8 cellular contexts compared by ENCODE assay signal in the genomic region with DNA sequence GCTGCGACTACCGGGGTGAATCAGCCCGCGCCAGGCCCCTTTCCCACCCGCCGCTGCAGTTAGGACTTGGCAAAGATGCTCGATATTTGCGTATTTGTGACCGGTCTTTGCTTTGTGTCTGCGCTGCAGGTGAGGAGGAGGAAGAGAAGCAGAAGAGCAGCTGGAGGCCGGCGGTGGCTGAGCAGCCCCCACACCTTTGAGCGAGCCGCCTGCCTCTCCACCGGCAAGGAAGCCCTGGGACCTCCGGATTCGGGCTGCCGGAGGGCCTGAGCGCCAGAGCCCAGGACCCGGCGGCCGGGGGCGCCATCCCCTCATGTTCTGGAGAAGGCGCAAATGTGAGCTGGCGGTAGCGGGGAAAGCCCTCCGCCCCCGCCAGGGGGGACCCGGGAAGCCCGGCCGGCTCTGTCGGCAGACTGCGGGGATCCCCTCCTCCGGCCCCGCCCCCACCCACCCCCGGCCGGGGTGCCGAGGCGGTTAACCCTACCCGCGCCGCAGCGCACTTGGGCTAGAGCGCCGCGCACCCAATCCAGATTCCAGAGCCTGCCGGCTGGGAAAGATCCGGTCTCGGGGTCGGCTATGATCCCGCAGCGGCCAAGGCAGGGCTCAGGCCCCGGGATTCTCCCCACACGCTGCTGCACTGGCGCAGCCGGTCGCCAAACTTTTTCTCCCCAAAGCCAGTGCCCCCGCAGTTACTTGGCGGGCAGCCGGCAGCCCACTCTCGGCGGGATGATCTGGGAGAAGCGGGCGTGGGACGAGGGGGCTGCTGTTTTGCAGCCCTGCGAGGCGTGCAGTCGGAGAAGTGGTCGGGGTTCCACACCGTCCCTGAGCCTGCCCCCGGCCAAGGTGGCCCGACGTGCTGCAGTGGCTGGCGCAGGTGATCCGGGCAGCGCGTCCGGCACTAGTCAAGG. TPM values are rescaled to one million over a fixed set of nuclear protein-coding genes. Genes with fewer than 3 reads are reported as not detected.
DNase-seq lines count a peak whose midpoint lies in the region; ATAC-seq and TF ChIP-seq lines count a peak whose summit lies in the region.

No MANE protein-coding gene starts in this region.

- DNase-seq in NCI-H2227 (lab: John Stamatoyannopoulos, UW; ENCODE audit: unreplicated experiment) = peak; percentile 0
- DNase-seq in NCI-H2227 treated with DMSO at 0.1 percent for 48 hours (lab: John Stamatoyannopoulos, UW) = no peak
- peak; percentile 60 for DNase-seq in SK-N-SH
- peak; percentile 6 to 80 (median 62) for DNase-seq in head of caudate nucleus
- DNase-seq in posterior cingulate gyrus = peak; percentile 37 to 92 (median 62)
- DNase-seq in natural killer cell treated with Interleukin-12 subunit alpha and Interleukin-12 subunit beta and Interleukin-15 and Interleukin-18, amount 100 ng/mL, for 72 hours (ENCODE audit: low spot score) = no peak
- DNase-seq in GF-D8 (lab: John Stamatoyannopoulos, UW) = no peak

- POLR2A ChIA-PET in SK-N-SH (lab: Yijun Ruan, JAX) = no interaction called here

- no peaks in the 10 kb centered on the region for H3K9me3 Mint-ChIP-seq in natural killer cell treated with Interleukin-12 subunit alpha and Interleukin-12 subunit beta and Interleukin-15 and Interleukin-18, amount 100 ng/mL, for 72 hours

- TF ChIP-seq EP300 in SK-N-SH (IDR thresholded peaks at IDR 0.05; ENCODE audit: borderline replicate concordance in 1 of 2, low read depth in 1 of 2, low read length in 1 of 2) = no peak

- H3K36me3 ChIP-seq in SK-N-SH (replicated peaks in 1 of 2; ENCODE audit: control insufficient read depth in 1 of 2, insufficient read depth in 2 of 2, low read length in 1 of 2) = no peaks in the 10 kb centered on the region

- H3K27me3 ChIP-seq in SK-N-SH (ENCODE audit: insufficient read depth) = peaks cover 44% of the 10 kb centered on the region

- no peaks in the 10 kb centered on the region for H3K4me1 Mint-ChIP-seq in natural killer cell treated with Interleukin-12 subunit alpha and Interleukin-12 subunit beta and Interleukin-15 and Interleukin-18, amount 100 ng/mL, for 72 hours (ENCODE audit: low read depth in 2 of 2)

- no peak for TF ChIP-seq CTCF in SK-N-SH (IDR thresholded peaks at IDR 0.05)

- no peak for TF ChIP-seq RAD21 in SK-N-SH (IDR thresholded peaks at IDR 0.05; ENCODE audit: low read length)

- no peak overlapping the region for H3K27ac ChIP-seq in SK-N-SH (ENCODE audit: low read depth in 2 of 2, low read length in 1 of 2)

- no peaks in the 10 kb centered on the region for H3K79me2 ChIP-seq in SK-N-SH (ENCODE audit: insufficient read depth)

- no peak overlapping the region for H3K27ac Mint-ChIP-seq in natural killer cell treated with Interleukin-12 subunit alpha and Interleukin-12 subunit beta and Interleukin-15 and Interleukin-18, amount 100 ng/mL, for 72 hours

- ATAC-seq in HG03039 (IDR thresholded peaks at IDR 0.05; ENCODE audit: unreplicated experiment) = peak; percentile 36
- ATAC-seq in natural killer cell treated with Interleukin-12 subunit alpha and Interleukin-12 subunit beta and Interleukin-15 and Interleukin-18, amount 100 ng/mL, for 72 hours = no peak

- peak overlapping the region in 1 of 2 experiments; percentile 28; a peak in 2 of 4 replicates for H3K4me3 ChIP-seq in SK-N-SH (ENCODE audit: low read depth in 2 of 2, low read length in 1 of 2)

- no peaks in the 10 kb centered on the region for H3K4me1 ChIP-seq in SK-N-SH (ENCODE audit: control insufficient read depth in 1 of 2, insufficient read depth in 2 of 2, low read depth in 1 of 2, low read length in 1 of 2)

- no peaks in the 10 kb centered on the region for H3K9me2 ChIP-seq in SK-N-SH

- WGBS in SK-N-SH (ENCODE audit: low lambda C conversion rate) = 5% methylated on average over 17 of the region's 78 CpGs

- H3K36me3 Mint-ChIP-seq in natural killer cell treated with Interleukin-12 subunit alpha and Interleukin-12 subunit beta and Interleukin-15 and Interleukin-18, amount 100 ng/mL, for 72 hours = no peaks in the 10 kb centered on the region

- no peaks in the 10 kb centered on the region for H4K20me1 ChIP-seq in SK-N-SH (ENCODE audit: insufficient read depth)

- H3K9me3 ChIP-seq in SK-N-SH = no peaks in the 10 kb centered on the region

- H3K27me3 Mint-ChIP-seq in natural killer cell treated with Interleukin-12 subunit alpha and Interleukin-12 subunit beta and Interleukin-15 and Interleukin-18, amount 100 ng/mL, for 72 hours = peaks cover 19 to 29% of the 10 kb centered on the region in 2 donors

- H3K4me2 ChIP-seq in SK-N-SH = peak overlapping the region; percentile 50; the same call in 1 of the 2 replicates

- intact Hi-C loops in head of caudate nucleus (cut with DNase I) = loop anchor here (10.0 kb wide), 1 partner anchor 84 kb away; no protein-coding TSS in a partner anchor
- intact Hi-C loops in posterior cingulate gyrus (cut with DNase I) = no loop called here

- H3F3A ChIP-seq in SK-N-SH (replicated peaks; ENCODE audit: insufficient read depth) = no peaks in the 10 kb centered on the region

- no peak overlapping the region for H2AFZ ChIP-seq in SK-N-SH (ENCODE audit: low read depth)

- H3K4me3 Mint-ChIP-seq in natural killer cell treated with Interleukin-12 subunit alpha and Interleukin-12 subunit beta and Interleukin-15 and Interleukin-18, amount 100 ng/mL, for 72 hours = no peak overlapping the region

- no peak overlapping the region for H3K9ac ChIP-seq in SK-N-SH

- CTCF ChIA-PET in SK-N-SH (lab: Yijun Ruan, JAX) = interaction anchor here (2.4 kb wide), 1 partner anchor 89 kb away, joined by 8 read pairs; no protein-coding TSS in a partner anchor

TF ChIP-seq in SK-N-SH, 30 proteins besides CTCF, POLR2A, EP300 and RAD21:
- no peak for TF ChIP-seq JUND (IDR thresholded peaks at IDR 0.05)
- no peak for TF ChIP-seq CHD2 (IDR thresholded peaks at IDR 0.05; ENCODE audit: low read length, partially characterized antibody)
- TF ChIP-seq FOSL2 (IDR thresholded peaks at IDR 0.05; ENCODE audit: borderline replicate concordance, low read depth) = no peak
- TF ChIP-seq, protein P1, sequence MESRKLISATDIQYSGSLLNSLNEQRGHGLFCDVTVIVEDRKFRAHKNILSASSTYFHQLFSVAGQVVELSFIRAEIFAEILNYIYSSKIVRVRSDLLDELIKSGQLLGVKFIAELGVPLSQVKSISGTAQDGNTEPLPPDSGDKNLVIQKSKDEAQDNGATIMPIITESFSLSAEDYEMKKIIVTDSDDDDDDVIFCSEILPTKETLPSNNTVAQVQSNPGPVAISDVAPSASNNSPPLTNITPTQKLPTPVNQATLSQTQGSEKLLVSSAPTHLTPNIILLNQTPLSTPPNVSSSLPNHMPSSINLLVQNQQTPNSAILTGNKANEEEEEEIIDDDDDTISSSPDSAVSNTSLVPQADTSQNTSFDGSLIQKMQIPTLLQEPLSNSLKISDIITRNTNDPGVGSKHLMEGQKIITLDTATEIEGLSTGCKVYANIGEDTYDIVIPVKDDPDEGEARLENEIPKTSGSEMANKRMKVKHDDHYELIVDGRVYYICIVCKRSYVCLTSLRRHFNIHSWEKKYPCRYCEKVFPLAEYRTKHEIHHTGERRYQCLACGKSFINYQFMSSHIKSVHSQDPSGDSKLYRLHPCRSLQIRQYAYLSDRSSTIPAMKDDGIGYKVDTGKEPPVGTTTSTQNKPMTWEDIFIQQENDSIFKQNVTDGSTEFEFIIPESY (IDR thresholded peaks at IDR 0.05; ENCODE audit: borderline replicate concordance, low read depth) = no peak
- no peak for TF ChIP-seq SIN3A (IDR thresholded peaks at IDR 0.05; ENCODE audit: borderline replicate concordance, low read depth, low read length)
- TF ChIP-seq TCF12 (IDR thresholded peaks at IDR 0.05) = no peak
- TF ChIP-seq ELF1 (IDR thresholded peaks at IDR 0.05) = no peak
- TF ChIP-seq, protein P2, sequence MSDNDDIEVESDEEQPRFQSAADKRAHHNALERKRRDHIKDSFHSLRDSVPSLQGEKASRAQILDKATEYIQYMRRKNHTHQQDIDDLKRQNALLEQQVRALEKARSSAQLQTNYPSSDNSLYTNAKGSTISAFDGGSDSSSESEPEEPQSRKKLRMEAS (IDR thresholded peaks at IDR 0.05; ENCODE audit: low read depth) = no peak
- no peak for TF ChIP-seq REST (IDR thresholded peaks at IDR 0.05; ENCODE audit: low read depth, low read length)
- TF ChIP-seq YY1 (IDR thresholded peaks at IDR 0.05; ENCODE audit: low read depth) = no peak

RNA-seq across cellular contexts. Expression of gene KCNN2, which starts 0.8 kb away (rescaled TPM):
- not detected in 2 replicates for polyA plus RNA-seq in SK-N-SH (2012; rRNA removed)
- polyA plus RNA-seq in SK-N-SH (2012; cell fraction: cytosol; rRNA removed) = 0.01 TPM in 1 of 2 replicates, not detected in the other
- polyA plus RNA-seq in SK-N-SH (2012; cell fraction: nucleus; rRNA removed) = not detected in 2 replicates
- total RNA-seq in natural killer cell treated with Interleukin-12 subunit alpha and Interleukin-12 subunit beta and Interleukin-15 and Interleukin-18, amount 100 ng/mL, for 72 hours = not detected

Comparison
In these comparisons a context has a peak if more than half of its experiments do, and no peak if none do; other contexts are left out.
1. DNase-seq: peak in NCI-H2227 (single experiment), SK-N-SH (single experiment), head of caudate nucleus (42 of 42) and posterior cingulate gyrus (10 of 10); none in NCI-H2227 treated with DMSO at 0.1 percent for 48 hours (single experiment), natural killer cell treated with Interleukin-12 subunit alpha and Interleukin-12 subunit beta and Interleukin-15 and Interleukin-18, amount 100 ng/mL, for 72 hours (single experiment) and GF-D8 (single experiment).